2 cellular contexts compared by ENCODE assay signal in the genomic region with DNA sequence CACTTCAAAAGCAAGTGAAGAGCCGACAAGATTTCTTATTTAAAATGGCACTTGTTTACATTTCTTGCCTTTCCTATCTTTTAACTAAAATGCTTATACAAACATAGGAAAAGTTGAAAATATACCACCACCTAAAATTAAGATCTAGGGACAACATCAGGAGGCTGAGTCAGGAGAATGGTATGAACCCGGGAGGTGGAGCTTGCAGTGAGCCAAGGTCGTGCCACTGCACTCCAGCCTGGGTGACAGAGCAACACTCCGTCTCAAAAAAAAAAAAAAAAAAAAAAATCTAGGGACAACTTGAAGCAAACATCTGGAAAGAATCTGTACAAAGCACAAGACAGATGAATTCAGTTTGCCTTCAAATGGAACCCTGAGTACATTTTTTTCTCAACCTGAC.
DNase-seq lines count a peak whose midpoint lies in the region; TF ChIP-seq lines count a peak whose summit lies in the region.
"Not testable (repeated sequence)": the region's sequence is repeated elsewhere in the genome, so short reads cannot be mapped to it uniquely, and the experiment has no call there.

No MANE protein-coding gene starts in this region.

- not testable (repeated sequence) for H2BK5ac ChIP-seq in mesenchymal stem cell (ENCODE audit: low read depth, low read length, poor library complexity, severe bottlenecking)

- H3K9ac ChIP-seq in mesenchymal stem cell (ENCODE audit: low read length) = not testable (repeated sequence)

- H3K27ac ChIP-seq in adrenal gland; mesenchymal stem cell (ENCODE audit: low read length, poor library complexity, severe bottlenecking): not testable (repeated sequence)

- not testable (repeated sequence) for H4K91ac ChIP-seq in mesenchymal stem cell (ENCODE audit: low read length)

- WGBS in adrenal gland, 4 donors = 26 to 53% (median 43%) methylated on average over 4 of the region's 4 CpGs
- 14% methylated on average over 2 of the region's 4 CpGs for WGBS in mesenchymal stem cell

- not testable (repeated sequence) for H3K14ac ChIP-seq in mesenchymal stem cell (ENCODE audit: low read length in 2 of 2)

- H2AFZ ChIP-seq in mesenchymal stem cell (ENCODE audit: low read depth, low read length) = not testable (repeated sequence)

- not testable (repeated sequence) for H3K18ac ChIP-seq in mesenchymal stem cell (ENCODE audit: low read depth in 1 of 2, low read length in 2 of 2)

- not testable (repeated sequence) for H3K4me3 ChIP-seq in adrenal gland; mesenchymal stem cell (ENCODE audit: insufficient read depth in 1 of 2, low read depth in 1 of 2, low read length in 2 of 2)

- H3K23ac ChIP-seq in mesenchymal stem cell (ENCODE audit: low read length in 2 of 2) = not testable (repeated sequence)

- not testable (repeated sequence) for H2AK5ac ChIP-seq in mesenchymal stem cell (ENCODE audit: low read length, severe bottlenecking)

- not testable (repeated sequence) for H2BK15ac ChIP-seq in mesenchymal stem cell (ENCODE audit: low read depth, poor library complexity, severe bottlenecking)

- not testable (repeated sequence) for H3K9me3 ChIP-seq in adrenal gland (replicated peaks in 1 of 3); mesenchymal stem cell (ENCODE audit: control insufficient read depth, low read length)

- H4K8ac ChIP-seq in mesenchymal stem cell (ENCODE audit: low read length) = not testable (repeated sequence)

- H3K4me2 ChIP-seq in mesenchymal stem cell (ENCODE audit: low read length, poor library complexity, severe bottlenecking) = not testable (repeated sequence)

- H3K36me3 ChIP-seq in adrenal gland (replicated peaks in 1 of 2); mesenchymal stem cell (ENCODE audit: control insufficient read depth in 1 of 2, insufficient read depth in 2 of 2, low read depth in 1 of 2, low read length in 2 of 2): not testable (repeated sequence)

- H3K27me3 ChIP-seq in adrenal gland; mesenchymal stem cell (ENCODE audit: control insufficient read depth in 1 of 2, insufficient read depth in 1 of 2, low read length in 2 of 2): not testable (repeated sequence)

- H3K79me1 ChIP-seq in mesenchymal stem cell (replicated peaks; ENCODE audit: low read length, poor library complexity, severe bottlenecking) = not testable (repeated sequence)

- not testable (repeated sequence) for H3K4ac ChIP-seq in mesenchymal stem cell (ENCODE audit: low read depth in 1 of 2, low read length in 2 of 2)

- H2BK12ac ChIP-seq in mesenchymal stem cell (ENCODE audit: low read length in 2 of 2) = not testable (repeated sequence)

- intact Hi-C loops in adrenal gland (cut with DNase I) = not testable (repeated sequence)

- not testable (repeated sequence) for TF ChIP-seq CTCF in adrenal gland (IDR thresholded peaks at IDR 0.05)

- DNase-seq in adrenal gland (peak; percentile 16 to 71 (median 65)), mesenchymal stem cell (peak; percentile 1)

- H3K4me1 ChIP-seq in adrenal gland (replicated peaks in 1 of 2); mesenchymal stem cell (ENCODE audit: control insufficient read depth, insufficient read depth, low read depth, low read length): not testable (repeated sequence)

- not testable (repeated sequence) for H2BK120ac ChIP-seq in mesenchymal stem cell (ENCODE audit: low read depth, low read length)

- TF ChIP-seq POLR2A in adrenal gland (IDR thresholded peaks at IDR 0.05) = not testable (repeated sequence)
